Comparison of ENCODE assay signal across 10 cellular contexts in genomic region chr9:69333716-69334115, GRCh38. TPM values are rescaled to one million over a fixed set of nuclear protein-coding genes. Genes with fewer than 3 reads are reported as not detected.
"Had no signal": no experiment of that assay in that cellular context is flagged by ENCODE, and none has a peak within 500 bp of the region (broad histone marks: within the 10 kb centered on the region; RNA-seq: fewer than 3 reads in every experiment).

No MANE protein-coding gene starts in this region.

- H3K36me3 ChIP-seq: HAP-1 had no signal

- FAIRE-seq: HTR-8/SVneo, K562 had no signal

- H3K9me3 ChIP-seq: HAP-1 had no signal

- DNase-seq: H7, HFFc6, IMR-90, KG1 had no signal

- H2AFZ ChIP-seq: GM23338 had no signal

- H3K4me2 ChIP-seq: GM23338 had no signal

- H3K4me3 ChIP-seq: GM23338, HAP-1, K562 had no signal

- ATAC-seq: GM23338, HCT116, K562 had no signal

RNA-seq across cellular contexts. Expression of gene ENTREP1, which starts 8.7 kb away (rescaled TPM):
- total RNA-seq: HT-29, IMR-90, K562 had no signal
- polyA plus RNA-seq: IMR-90, K562 had no signal
